Comparison of ENCODE assay signal across 8 cellular contexts in the genomic region with DNA sequence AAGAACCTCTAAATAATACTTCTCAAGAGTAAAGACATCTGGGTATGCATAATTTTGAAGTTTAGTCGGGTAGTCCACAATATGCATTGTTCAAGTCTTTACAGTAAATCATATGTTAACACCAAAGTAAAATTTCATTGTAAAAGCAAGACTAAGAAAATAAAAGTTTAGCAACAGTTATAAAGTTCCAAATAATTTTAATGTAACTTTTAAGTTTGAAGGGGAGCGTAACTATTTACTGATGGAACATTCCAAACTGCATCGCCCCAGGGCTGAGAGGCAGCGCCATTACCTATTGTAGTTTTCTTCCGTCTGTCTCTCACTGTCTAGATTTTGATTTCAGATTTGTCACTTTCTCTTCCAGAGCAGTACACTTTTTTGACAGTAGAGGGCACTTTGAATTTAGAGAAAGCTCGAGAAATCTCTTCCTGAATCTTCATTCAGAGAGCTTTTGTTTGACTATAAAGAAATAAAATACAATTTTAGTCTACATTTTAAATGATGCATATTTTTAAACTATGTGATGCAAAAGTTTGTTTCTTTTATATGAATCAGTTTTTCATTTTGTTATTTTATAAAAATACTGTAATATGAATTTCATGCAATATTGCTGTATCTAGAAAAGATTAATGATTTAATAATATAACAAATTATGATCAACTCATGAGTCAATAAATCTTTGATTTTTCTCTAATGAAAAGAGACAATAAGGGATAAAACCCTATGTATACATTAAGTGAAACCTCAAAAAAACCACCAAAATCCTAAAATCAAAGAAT.
DNase-seq lines count a peak whose midpoint lies in the region; ATAC-seq and TF ChIP-seq lines count a peak whose summit lies in the region.

No MANE protein-coding gene starts in this region.

- no peaks in the 10 kb centered on the region for H3K9me3 Mint-ChIP-seq in activated T-helper 2 cell treated with anti-CD3 and anti-CD28 coated beads, Interferon-gamma antibody, Interleukin-2, Interleukin-4, amounts not matched to agents 10 μg/mL and 5 μg/mL and 100 μg/mL, durations not matched to agents 14 hours and 24 hours and 36 hours

- peaks cover 14% of the 10 kb centered on the region for H3K27me3 Mint-ChIP-seq in activated T-helper 2 cell treated with anti-CD3 and anti-CD28 coated beads, Interferon-gamma antibody, Interleukin-2, Interleukin-4, amounts not matched to agents 10 μg/mL and 5 μg/mL and 100 μg/mL, durations not matched to agents 14 hours and 24 hours and 36 hours (ENCODE audit: low read depth)

- H3K4me1 Mint-ChIP-seq in activated T-helper 2 cell treated with anti-CD3 and anti-CD28 coated beads, Interferon-gamma antibody, Interleukin-2, Interleukin-4, amounts not matched to agents 10 μg/mL and 5 μg/mL and 100 μg/mL, durations not matched to agents 14 hours and 24 hours and 36 hours (ENCODE audit: low read depth) = no peaks in the 10 kb centered on the region

- H3K27ac ChIP-seq in breast epithelium = no peak overlapping the region

- no peak overlapping the region for H3K4me3 ChIP-seq in breast epithelium

- TF ChIP-seq CTCF in GM20000 (IDR thresholded peaks at IDR 0.05; ENCODE audit: extremely low read depth, missing control alignments) (peak; percentile 6), breast epithelium (IDR thresholded peaks at IDR 0.05) (peak; percentile 46 to 75 (median 71))

- no peaks in the 10 kb centered on the region for H3K4me1 ChIP-seq in breast epithelium

- H3K27me3 ChIP-seq in breast epithelium = no peaks in the 10 kb centered on the region

- intact Hi-C loops in breast epithelium (cut with DNase I; ENCODE audit: low total_unique reads) = no loop called here
- intact Hi-C loops in activated T-helper 2 cell treated with anti-CD3 and anti-CD28 coated beads, Interferon-gamma antibody, Interleukin-2, Interleukin-4, amounts not matched to agents 10 μg/mL and 5 μg/mL and 100 μg/mL, durations not matched to agents 14 hours and 24 hours and 36 hours (cut with micrococcal nuclease) = no loop called here

- ATAC-seq in HG03521 (IDR thresholded peaks at IDR 0.05; ENCODE audit: unreplicated experiment) = peak; percentile 56

- no peak overlapping the region for H3K27ac Mint-ChIP-seq in activated T-helper 2 cell treated with anti-CD3 and anti-CD28 coated beads, Interferon-gamma antibody, Interleukin-2, Interleukin-4, amounts not matched to agents 10 μg/mL and 5 μg/mL and 100 μg/mL, durations not matched to agents 14 hours and 24 hours and 36 hours

- H3K9me3 ChIP-seq in breast epithelium = no peaks in the 10 kb centered on the region

- H3K36me3 ChIP-seq in breast epithelium = no peaks in the 10 kb centered on the region

- DNase-seq in DMS 273 treated with DMSO at 0.1 percent for 48 hours (lab: John Stamatoyannopoulos, UW) (peak; percentile 1), GM20000 (ENCODE audit: low spot score) (peak; percentile 67), NCI-H524 treated with DMSO at 0.1 percent for 48 hours (lab: John Stamatoyannopoulos, UW) (peak; percentile 10), breast epithelium (ENCODE audit: low spot score in 2 of 2) (no peak), medulla oblongata (ENCODE audit: extremely low spot score) (peak; percentile 88), T-helper 9 cell (no peak)
- DNase-seq in activated T-helper 2 cell treated with anti-CD3 and anti-CD28 coated beads, Interferon-gamma antibody, Interleukin-2, Interleukin-4, amounts not matched to agents 10 μg/mL and 5 μg/mL and 100 μg/mL, durations not matched to agents 14 hours and 24 hours and 36 hours (ENCODE audit: low spot score) = no peak

- H3K36me3 Mint-ChIP-seq in activated T-helper 2 cell treated with anti-CD3 and anti-CD28 coated beads, Interferon-gamma antibody, Interleukin-2, Interleukin-4, amounts not matched to agents 10 μg/mL and 5 μg/mL and 100 μg/mL, durations not matched to agents 14 hours and 24 hours and 36 hours (ENCODE audit: low read depth) = no peaks in the 10 kb centered on the region

- no peak for TF ChIP-seq POLR2A in breast epithelium (IDR thresholded peaks at IDR 0.05)

- H3K4me3 Mint-ChIP-seq in activated T-helper 2 cell treated with anti-CD3 and anti-CD28 coated beads, Interferon-gamma antibody, Interleukin-2, Interleukin-4, amounts not matched to agents 10 μg/mL and 5 μg/mL and 100 μg/mL, durations not matched to agents 14 hours and 24 hours and 36 hours (ENCODE audit: low read depth) = no peak overlapping the region

Comparison
In these comparisons a context has a peak if more than half of its experiments do, and no peak if none do; other contexts are left out.
1. DNase-seq: peak in DMS 273 treated with DMSO at 0.1 percent for 48 hours (single experiment), GM20000 (single experiment), NCI-H524 treated with DMSO at 0.1 percent for 48 hours (single experiment) and medulla oblongata (single experiment); none in breast epithelium (0 of 2), T-helper 9 cell (single experiment) and activated T-helper 2 cell treated with anti-CD3 and anti-CD28 coated beads, Interferon-gamma antibody, Interleukin-2, Interleukin-4, amounts not matched to agents 10 μg/mL and 5 μg/mL and 100 μg/mL, durations not matched to agents 14 hours and 24 hours and 36 hours (single experiment).